Comparison of ENCODE assay signal across 18 cellular contexts in genomic region chr9:119268985-119269384, GRCh38.
"Had no signal": no experiment of that assay in that cellular context is flagged by ENCODE, and none has a peak within 500 bp of the region (broad histone marks: within the 10 kb centered on the region; RNA-seq: fewer than 3 reads in every experiment).

No MANE protein-coding gene starts in this region.

- H3K4me3 ChIP-seq: hepatocyte, left ventricle myocardium inferior, tibial nerve, vagina had no signal

- H3K4me1 ChIP-seq: tibial nerve, vagina had no signal

- H3K27ac ChIP-seq: hepatocyte, left ventricle myocardium inferior, tibial nerve, vagina had no signal

- H3K27me3 ChIP-seq: hepatocyte, tibial nerve, vagina had no signal

- DNase-seq: activated CD4-positive, alpha-beta T cell treated with anti-CD3 and anti-CD28 coated beads, Interleukin-2, amount 10 ng/mL, durations not matched to agents 24 days and 14 days; activated CD4-positive, CD25-positive, alpha-beta regulatory T cell; activated CD8-positive, alpha-beta T cell treated with anti-CD3 and anti-CD28 coated beads, Interleukin-2, amount 10 ng/mL, durations not matched to agents 7 days and 5 days; activated naive CD4-positive, alpha-beta T cell treated with anti-CD3 and anti-CD28 coated beads for 36 hours; activated naive CD8-positive, alpha-beta T cell treated with anti-CD3 and anti-CD28 coated beads, Interleukin-2, amount 50 U/mL, for 24 hours; activated T-cell treated with anti-CD3 and anti-CD28 coated beads, Interleukin-2, amount 50 U/mL, for 4 hours; anterior cingulate cortex; effector CD4-positive, alpha-beta T cell; foreskin fibroblast; islet precursor cell; left ventricle myocardium inferior; naive B cell; stimulated activated CD4-positive, alpha-beta T cell treated with anti-CD3 and anti-CD28 coated beads, Interleukin-2, amount 100 ng/mL, for 24 hours; stimulated activated naive CD8-positive, alpha-beta T cell treated with anti-CD3 and anti-CD28 coated beads, Interleukin-15, Interleukin-2, amounts not matched to agents 100 U/mL and 50 U/mL, for 24 hours; T-cell had no signal

- ATAC-seq: activated CD8-positive, alpha-beta T cell treated with anti-CD3 and anti-CD28 coated beads, Interleukin-2, amount 10 ng/mL, durations not matched to agents 7 days and 5 days; activated naive CD8-positive, alpha-beta T cell treated with anti-CD3 and anti-CD28 coated beads, Interleukin-2, amount 50 U/mL, for 24 hours; activated T-cell treated with anti-CD3 and anti-CD28 coated beads, Interleukin-2, amount 50 U/mL, for 4 hours; stimulated activated naive CD8-positive, alpha-beta T cell treated with anti-CD3 and anti-CD28 coated beads, Interleukin-15, Interleukin-2, amounts not matched to agents 100 U/mL and 50 U/mL, for 24 hours; T-cell had no signal

- H3K9me3 ChIP-seq: left ventricle myocardium inferior, tibial nerve, vagina had no signal

- H3K36me3 ChIP-seq: left ventricle myocardium inferior, tibial nerve, vagina had no signal
